Comparison of ENCODE assay signal across 14 cellular contexts in genomic region chr21:26443867-26444266, GRCh38.
DNase-seq lines count a peak whose midpoint lies in the region; ATAC-seq and TF ChIP-seq lines count a peak whose summit lies in the region.
"Had no signal": no experiment of that assay in that cellular context is flagged by ENCODE, and none has a peak within 500 bp of the region (broad histone marks: within the 10 kb centered on the region; RNA-seq: fewer than 3 reads in every experiment).

No MANE protein-coding gene starts in this region.

- TF ChIP-seq CTCF in epithelial cell of esophagus (IDR thresholded peaks at IDR 0.05; ENCODE audit: insufficient read depth, low read depth, low read length, missing control alignments) = no peak

- H3K4me3 ChIP-seq in epithelial cell of esophagus (ENCODE audit: low read length) = no peak overlapping the region
- H3K4me3 ChIP-seq: HAP-1, PC-9 had no signal

- ATAC-seq in HG03135 (IDR thresholded peaks at IDR 0.05; ENCODE audit: unreplicated experiment) (no peak), HG03521 (IDR thresholded peaks at IDR 0.05; ENCODE audit: unreplicated experiment) (no peak)

- DNase-seq in AG20443 (ENCODE audit: low spot score) = peak; percentile 21
- peak; percentile 40 for DNase-seq in LHCN-M2 (ENCODE audit: low read depth)
- DNase-seq in epithelial cell of esophagus (ENCODE audit: low read depth) = peak; percentile 50
- peak; percentile 48 for DNase-seq in kidney tubule cell (ENCODE audit: low spot score)
- no peak for DNase-seq in NCI-H1436 treated with DMSO at 0.1 percent for 48 hours (lab: John Stamatoyannopoulos, UW)
- DNase-seq in NCI-H510A (lab: John Stamatoyannopoulos, UW) = no peak
- DNase-seq: DMS79 treated with DMSO at 0.1 percent for 48 hours, NCI-H1105, NCI-H1694 treated with DMSO at 0.1 percent for 48 hours, NCI-H526, PC-9 had no signal

Comparison
In these comparisons a context has a peak if more than half of its experiments do, and no peak if none do; other contexts are left out.
1. DNase-seq: peak in AG20443 (single experiment), LHCN-M2 (single experiment), epithelial cell of esophagus (single experiment) and kidney tubule cell (single experiment); none in NCI-H1436 treated with DMSO at 0.1 percent for 48 hours (single experiment) and NCI-H510A (single experiment).